In the genomic region with DNA sequence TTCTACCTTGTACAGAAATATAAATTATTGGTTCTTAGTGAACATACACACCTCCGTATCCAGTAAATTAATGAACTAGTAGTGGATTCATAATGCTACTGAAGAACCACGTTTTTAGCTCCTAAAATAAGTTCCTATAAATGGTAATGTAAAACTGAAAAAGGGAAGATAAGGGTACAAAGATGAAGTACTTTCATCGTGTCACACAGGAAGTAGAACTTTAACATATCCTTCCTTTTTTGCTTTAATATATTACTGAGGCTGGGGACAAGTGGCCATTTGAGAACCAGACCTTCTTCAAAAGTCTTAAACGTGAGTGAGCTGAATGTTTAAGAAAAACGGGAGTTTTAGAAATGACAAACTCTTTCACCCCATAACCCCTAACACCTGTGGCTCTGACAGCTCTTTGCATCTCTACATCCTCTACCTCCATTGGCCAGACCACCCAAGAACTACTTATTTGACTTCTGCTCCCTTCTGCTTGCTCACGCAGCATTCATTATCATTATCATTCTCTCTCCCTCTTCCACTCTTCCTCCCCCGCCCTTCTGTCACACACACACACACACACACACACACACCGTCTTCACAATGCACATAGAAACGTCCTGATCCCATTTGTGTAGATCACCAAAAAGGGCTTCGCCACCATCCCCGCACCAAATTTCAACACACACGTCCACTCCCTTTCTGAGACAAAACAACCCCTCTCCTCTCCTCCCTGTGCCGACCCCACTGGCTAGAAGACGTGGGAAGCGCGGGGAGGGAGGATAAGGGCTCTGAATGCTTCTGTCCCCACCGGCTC, we compare ENCODE assay signal across 8 cellular contexts. TPM values are rescaled to one million over a fixed set of nuclear protein-coding genes. Genes with fewer than 3 reads are reported as not detected.
A peak's percentile ranks its signal among the peaks of the same experiment; 100 is the strongest.
DNase-seq lines count a peak whose midpoint lies in the region; ATAC-seq and TF ChIP-seq lines count a peak whose summit lies in the region.

No MANE protein-coding gene starts in this region.

- no peaks in the 10 kb centered on the region for H3K4me1 ChIP-seq in A673 (ENCODE audit: insufficient read depth, low read length, poor library complexity, severe bottlenecking)
- H3K4me1 ChIP-seq in thymus (ENCODE audit: control insufficient read depth, insufficient read depth, low read length) = peaks cover 4% of the 10 kb centered on the region

- no peaks in the 10 kb centered on the region for H3K36me3 ChIP-seq in A673 (ENCODE audit: insufficient read depth, low read length, poor library complexity, severe bottlenecking)
- H3K36me3 ChIP-seq in thymus (ENCODE audit: control insufficient read depth, insufficient read depth) = no peaks in the 10 kb centered on the region

- H3K9me3 ChIP-seq in A673 (ENCODE audit: low read depth, low read length, poor library complexity, severe bottlenecking) (no peaks in the 10 kb centered on the region), thymus (ENCODE audit: control insufficient read depth) (no peaks in the 10 kb centered on the region)

- peak; percentile 26 for ATAC-seq in HG02981 (IDR thresholded peaks at IDR 0.05; ENCODE audit: unreplicated experiment)
- ATAC-seq in HG02571 (IDR thresholded peaks at IDR 0.05; ENCODE audit: unreplicated experiment) = no peak

- peak overlapping the region; percentile 55 for H3K4me3 ChIP-seq in A673 (ENCODE audit: low read depth, low read length, poor library complexity, severe bottlenecking)
- H3K4me3 ChIP-seq in thymus (ENCODE audit: low read length) = peak overlapping the region; percentile 94

- H3K27me3 ChIP-seq in A673 (replicated peaks; ENCODE audit: insufficient read depth, low read depth, low read length, poor library complexity) = peaks cover 60% of the 10 kb centered on the region
- peaks cover 4% of the 10 kb centered on the region for H3K27me3 ChIP-seq in thymus (ENCODE audit: control insufficient read depth, insufficient read depth)

- intact Hi-C loops in A673 (cut with micrococcal nuclease; ENCODE audit: unreplicated experiment) = no loop called here

- POLR2A ChIA-PET in A673 (lab: Charles Lee; ENCODE audit: low non-redundant PET) = interaction anchor here (0.6 kb wide), 1 partner anchor 91 kb away, joined by 8 read pairs; no protein-coding TSS in a partner anchor

- WGBS in thymus = under 1% methylated on average over 17 of the region's 17 CpGs

- H3K27ac ChIP-seq in A673 (ENCODE audit: low read depth, low read length, poor library complexity, severe bottlenecking) = no peak overlapping the region
- peak overlapping the region; percentile 78 for H3K27ac ChIP-seq in cingulate gyrus (ENCODE audit: low read depth, low read length)
- H3K27ac ChIP-seq in thymus (ENCODE audit: low read depth) = peak overlapping the region; percentile 88

- BruUV-seq in A673 (replicated peaks; lab: Mats Ljungman, UMichigan) = no TSS peak

- CTCF ChIA-PET in A673 (lab: Charles Lee) = no interaction called here

- no peak for TF ChIP-seq CTCF in A673 (conservative IDR thresholded peaks at IDR 0.05; ENCODE audit: low read depth, low read length)

- DNase-seq in A673 (ENCODE audit: low spot score) (peak; percentile 14), GM03348 (ENCODE audit: low spot score) (peak; percentile 7), SHP77 treated with DMSO at 0.1 percent for 48 hours (lab: John Stamatoyannopoulos, UW) (peak; percentile 55), medulla oblongata (ENCODE audit: extremely low spot score) (peak; percentile 61)

RNA-seq across cellular contexts. Expression of gene SKAP2, which starts 0.7 kb away (rescaled TPM):
- 0.56 and 1.7 TPM in 2 replicates for total RNA-seq in A673 (2021)
- 10.6 TPM for polyA plus RNA-seq in thymus

Comparison
In these comparisons a context has a peak if more than half of its experiments do, and no peak if none do; other contexts are left out.
1. DNase-seq: peak in every context shown above with its lines; median percentile 61 in medulla oblongata; 55 in SHP77 treated with DMSO at 0.1 percent for 48 hours; 14 in A673; 7 in GM03348.